Comparison of ENCODE assay signal across 13 cellular contexts in genomic region chr9:89277454-89277853, GRCh38. TPM values are rescaled to one million over a fixed set of nuclear protein-coding genes. Genes with fewer than 3 reads are reported as not detected.
A peak's percentile ranks its signal among the peaks of the same experiment; 100 is the strongest.
DNase-seq lines count a peak whose midpoint lies in the region; ATAC-seq and TF ChIP-seq lines count a peak whose summit lies in the region.
"Had no signal": no experiment of that assay in that cellular context is flagged by ENCODE, and none has a peak within 500 bp of the region (broad histone marks: within the 10 kb centered on the region; RNA-seq: fewer than 3 reads in every experiment).

No MANE protein-coding gene starts in this region.

- H3K4me3 Mint-ChIP-seq in CD8-positive, alpha-beta T cell = peak overlapping the region; percentile 30
- peak overlapping the region; percentile 31 for H3K4me3 Mint-ChIP-seq in activated CD8-positive, alpha-beta T cell treated with anti-CD3 and anti-CD28 coated beads, Interleukin-2, amount 10 ng/mL, durations not matched to agents 7 days and 5 days
- H3K4me3 Mint-ChIP-seq in progenitor cell of endocrine pancreas (ENCODE audit: low read depth) = no peak overlapping the region
- H3K4me3 Mint-ChIP-seq in type B pancreatic cell = no peak overlapping the region
- H3K4me3 Mint-ChIP-seq: activated naive CD4-positive, alpha-beta T cell treated with anti-CD3 and anti-CD28 coated beads, Interleukin-2, amount 50 U/mL, for 24 hours; nephron progenitor cell; stimulated activated effector memory CD8-positive, alpha-beta T cell treated with anti-CD3 and anti-CD28 coated beads, Interleukin-12 subunit alpha, Interleukin-12 subunit beta, amount 100 ng/mL, for 72 hours had no signal

- peaks cover 17% of the 10 kb centered on the region for H3K4me1 ChIP-seq in CD8-positive, alpha-beta T cell (ENCODE audit: insufficient read depth, low read length)

- intact Hi-C loops in CD8-positive, alpha-beta T cell (cut with DNase I, micrococcal nuclease) = loop anchor here in 1 of 2 experiments (10.0 kb wide), 1 partner anchor 1323 kb away; a partner anchor contains a TSS

- H3K4me1 Mint-ChIP-seq in CD8-positive, alpha-beta T cell (ENCODE audit: low read depth) = peaks cover 25% of the 10 kb centered on the region
- H3K4me1 Mint-ChIP-seq in activated CD8-positive, alpha-beta T cell treated with anti-CD3 and anti-CD28 coated beads, Interleukin-2, amount 10 ng/mL, durations not matched to agents 7 days and 5 days (ENCODE audit: low read depth) = peaks cover 31% of the 10 kb centered on the region
- H3K4me1 Mint-ChIP-seq in progenitor cell of endocrine pancreas (ENCODE audit: low read depth) = no peaks in the 10 kb centered on the region
- H3K4me1 Mint-ChIP-seq in type B pancreatic cell (ENCODE audit: unreplicated experiment) = no peaks in the 10 kb centered on the region
- H3K4me1 Mint-ChIP-seq: nephron progenitor cell had no signal

- no peak overlapping the region for H3K4me3 ChIP-seq in CD8-positive, alpha-beta T cell (ENCODE audit: low read depth, low read length)
- no peak overlapping the region for H3K4me3 ChIP-seq in kidney epithelial cell (ENCODE audit: low read depth, low read length)

- H3K27ac Mint-ChIP-seq in CD8-positive, alpha-beta T cell = no peak overlapping the region
- peak overlapping the region; percentile 47 for H3K27ac Mint-ChIP-seq in activated CD8-positive, alpha-beta T cell treated with anti-CD3 and anti-CD28 coated beads, Interleukin-2, amount 10 ng/mL, durations not matched to agents 7 days and 5 days
- H3K27ac Mint-ChIP-seq in progenitor cell of endocrine pancreas (no peak overlapping the region), type B pancreatic cell (no peak overlapping the region)
- H3K27ac Mint-ChIP-seq: activated naive CD4-positive, alpha-beta T cell treated with anti-CD3 and anti-CD28 coated beads, Interleukin-2, amount 50 U/mL, for 24 hours; nephron progenitor cell; stimulated activated effector memory CD8-positive, alpha-beta T cell treated with anti-CD3 and anti-CD28 coated beads, Interleukin-12 subunit alpha, Interleukin-12 subunit beta, amount 100 ng/mL, for 72 hours had no signal

- no peak for TF ChIP-seq CTCF in CD8-positive, alpha-beta T cell (IDR thresholded peaks at IDR 0.05)
- TF ChIP-seq CTCF in kidney epithelial cell (IDR thresholded peaks at IDR 0.05; ENCODE audit: insufficient read depth, low read length, poor library complexity, severe bottlenecking) (no peak), progenitor cell of endocrine pancreas (IDR thresholded peaks at IDR 0.05; ENCODE audit: unreplicated experiment) (no peak), type B pancreatic cell (conservative IDR thresholded peaks at IDR 0.05) (no peak)

- H3K9me3 ChIP-seq in CD8-positive, alpha-beta T cell (ENCODE audit: low read length) = peaks cover 4% of the 10 kb centered on the region

- no peak for DNase-seq in CD8-positive, alpha-beta T cell
- peak; percentile 48 for DNase-seq in H4 (ENCODE audit: low spot score)
- DNase-seq in activated CD8-positive, alpha-beta T cell treated with anti-CD3 and anti-CD28 coated beads, Interleukin-2, amount 10 ng/mL, durations not matched to agents 7 days and 5 days = peak; percentile 62
- DNase-seq in kidney epithelial cell (ENCODE audit: low read depth) = peak; percentile 2
- no peak for DNase-seq in progenitor cell of endocrine pancreas (ENCODE audit: low spot score, unreplicated experiment)
- no peak for DNase-seq in type B pancreatic cell (ENCODE audit: extremely low spot score, unreplicated experiment)
- DNase-seq: nephron progenitor cell; stimulated activated CD4-positive, alpha-beta T cell treated with anti-CD3 and anti-CD28 coated beads, Interleukin-12 subunit alpha, Interleukin-12 subunit beta, amount 100 ng/mL, for 4 hours had no signal

- CTCF ChIA-PET in CD8-positive, alpha-beta T cell (lab: Charles Lee) = no interaction called here
- CTCF ChIA-PET in activated CD8-positive, alpha-beta T cell treated with anti-CD3 and anti-CD28 coated beads, Interleukin-2, amount 10 ng/mL, durations not matched to agents 7 days and 5 days (lab: Charles Lee) = no interaction called here

- ATAC-seq in CD8-positive, alpha-beta T cell = peak; percentile 59
- peak; percentile 84 for ATAC-seq in activated CD8-positive, alpha-beta T cell treated with anti-CD3 and anti-CD28 coated beads, Interleukin-2, amount 10 ng/mL, durations not matched to agents 7 days and 5 days
- ATAC-seq in HG03565 (IDR thresholded peaks at IDR 0.05; ENCODE audit: unreplicated experiment) (no peak), HG03354 (IDR thresholded peaks at IDR 0.05; ENCODE audit: poor library complexity, severe bottlenecking, unreplicated experiment) (no peak)
- ATAC-seq: Right ventricle myocardium inferior; stimulated activated effector memory CD8-positive, alpha-beta T cell treated with anti-CD3 and anti-CD28 coated beads, Interleukin-12 subunit alpha, Interleukin-12 subunit beta, amount 100 ng/mL, for 72 hours had no signal

- H3K27me3 Mint-ChIP-seq in CD8-positive, alpha-beta T cell (ENCODE audit: low read depth) = peaks cover 2% of the 10 kb centered on the region
- H3K27me3 Mint-ChIP-seq in activated CD8-positive, alpha-beta T cell treated with anti-CD3 and anti-CD28 coated beads, Interleukin-2, amount 10 ng/mL, durations not matched to agents 7 days and 5 days (ENCODE audit: low read depth) = peaks cover 16% of the 10 kb centered on the region
- H3K27me3 Mint-ChIP-seq in progenitor cell of endocrine pancreas = no peaks in the 10 kb centered on the region
- H3K27me3 Mint-ChIP-seq in type B pancreatic cell = no peaks in the 10 kb centered on the region

- no peaks in the 10 kb centered on the region for H3K27me3 ChIP-seq in CD8-positive, alpha-beta T cell (ENCODE audit: insufficient read depth, low read length)
- no peaks in the 10 kb centered on the region for H3K27me3 ChIP-seq in kidney epithelial cell (ENCODE audit: control insufficient read depth, insufficient read depth, low read length)

- peaks cover 18% of the 10 kb centered on the region for H3K9me3 Mint-ChIP-seq in CD8-positive, alpha-beta T cell
- H3K9me3 Mint-ChIP-seq in activated CD8-positive, alpha-beta T cell treated with anti-CD3 and anti-CD28 coated beads, Interleukin-2, amount 10 ng/mL, durations not matched to agents 7 days and 5 days (ENCODE audit: insufficient read depth) = peaks cover 31% of the 10 kb centered on the region
- peaks cover 33% of the 10 kb centered on the region for H3K9me3 Mint-ChIP-seq in progenitor cell of endocrine pancreas (ENCODE audit: low read depth)
- H3K9me3 Mint-ChIP-seq in type B pancreatic cell = peaks cover 12% of the 10 kb centered on the region

- peaks cover 6% of the 10 kb centered on the region for H3K36me3 Mint-ChIP-seq in CD8-positive, alpha-beta T cell
- peaks cover 22% of the 10 kb centered on the region for H3K36me3 Mint-ChIP-seq in activated CD8-positive, alpha-beta T cell treated with anti-CD3 and anti-CD28 coated beads, Interleukin-2, amount 10 ng/mL, durations not matched to agents 7 days and 5 days (ENCODE audit: low read depth)
- H3K36me3 Mint-ChIP-seq in progenitor cell of endocrine pancreas (ENCODE audit: insufficient read depth) (peaks cover 15% of the 10 kb centered on the region), type B pancreatic cell (peaks cover 8% of the 10 kb centered on the region)
- H3K36me3 Mint-ChIP-seq: stimulated activated effector memory CD8-positive, alpha-beta T cell treated with anti-CD3 and anti-CD28 coated beads, Interleukin-12 subunit alpha, Interleukin-12 subunit beta, amount 100 ng/mL, for 72 hours had no signal

- POLR2A ChIA-PET in CD8-positive, alpha-beta T cell (lab: Charles Lee) = no interaction called here
- POLR2A ChIA-PET in activated CD8-positive, alpha-beta T cell treated with anti-CD3 and anti-CD28 coated beads, Interleukin-2, amount 10 ng/mL, durations not matched to agents 7 days and 5 days (lab: Charles Lee) = no interaction called here

- H3K36me3 ChIP-seq in CD8-positive, alpha-beta T cell (ENCODE audit: insufficient read depth, low read length) = no peaks in the 10 kb centered on the region
- no peaks in the 10 kb centered on the region for H3K36me3 ChIP-seq in kidney epithelial cell (ENCODE audit: control insufficient read depth, insufficient read depth, low read length)

- H3K27ac ChIP-seq in CD8-positive, alpha-beta T cell (ENCODE audit: low read depth, low read length) = no peak overlapping the region

RNA-seq across cellular contexts. Expression of gene CKS2, which starts 33.5 kb away (rescaled TPM):
- total RNA-seq in CD8-positive, alpha-beta T cell = 1 to 10 TPM; 8.4 to 9.3 TPM
- 581 and 614 TPM in 2 replicates for total RNA-seq in H4 (2014; rRNA removed; shearing (Covaris generic))
- total RNA-seq in activated CD8-positive, alpha-beta T cell treated with anti-CD3 and anti-CD28 coated beads, Interleukin-2, amount 10 ng/mL, durations not matched to agents 7 days and 5 days = 100 to 1,000 TPM; 204 TPM
- total RNA-seq in kidney epithelial cell = 57.7 and 113 TPM in 2 replicates
- total RNA-seq in progenitor cell of endocrine pancreas = 98.7 and 99.1 TPM in 2 replicates
- total RNA-seq in type B pancreatic cell (ENCODE audit: low replicate concordance) = 56.3 and 115 TPM in 2 replicates

RNA-seq across cellular contexts. Expression of gene SECISBP2, which starts 40.8 kb away (rescaled TPM):
- total RNA-seq in CD8-positive, alpha-beta T cell = 10 to 100 TPM; 90.2 to 92.1 TPM
- 14.1 and 18.7 TPM in 2 replicates for total RNA-seq in H4 (2014; rRNA removed; shearing (Covaris generic))
- 10 to 100 TPM; 35.8 to 37.5 TPM for total RNA-seq in activated CD8-positive, alpha-beta T cell treated with anti-CD3 and anti-CD28 coated beads, Interleukin-2, amount 10 ng/mL, durations not matched to agents 7 days and 5 days
- 47.3 and 47.6 TPM in 2 replicates for total RNA-seq in kidney epithelial cell
- 73.5 and 75.7 TPM in 2 replicates for total RNA-seq in progenitor cell of endocrine pancreas
- 47.1 and 49.6 TPM in 2 replicates for total RNA-seq in type B pancreatic cell (ENCODE audit: low replicate concordance)

Comparison
In these comparisons a context has a peak if more than half of its experiments do, and no peak if none do; other contexts are left out.
1. ATAC-seq: peak in CD8-positive, alpha-beta T cell (single experiment) and activated CD8-positive, alpha-beta T cell treated with anti-CD3 and anti-CD28 coated beads, Interleukin-2, amount 10 ng/mL, durations not matched to agents 7 days and 5 days (single experiment); none in HG03565 (single experiment) and HG03354 (single experiment).
2. DNase-seq: peak in H4 (single experiment), activated CD8-positive, alpha-beta T cell treated with anti-CD3 and anti-CD28 coated beads, Interleukin-2, amount 10 ng/mL, durations not matched to agents 7 days and 5 days (single experiment) and kidney epithelial cell (single experiment); none in CD8-positive, alpha-beta T cell (0 of 7), progenitor cell of endocrine pancreas (single experiment) and type B pancreatic cell (single experiment).
3. H3K4me3 Mint-ChIP-seq: peak in CD8-positive, alpha-beta T cell (single experiment) and activated CD8-positive, alpha-beta T cell treated with anti-CD3 and anti-CD28 coated beads, Interleukin-2, amount 10 ng/mL, durations not matched to agents 7 days and 5 days (single experiment); none in progenitor cell of endocrine pancreas (single experiment) and type B pancreatic cell (single experiment).